ENCODE assay signal across 8 cellular contexts in genomic region chr6:28896505-28897392, GRCh38. TPM values are rescaled to one million over a fixed set of nuclear protein-coding genes. Genes with fewer than 3 reads are reported as not detected.
DNase-seq lines count a peak whose midpoint lies in the region; ATAC-seq and TF ChIP-seq lines count a peak whose summit lies in the region.

No MANE protein-coding gene starts in this region.

- DNase-seq in CD4-positive, CD25-positive, alpha-beta regulatory T cell = peak; percentile 37 to 78 (median 65)
- DNase-seq in RKO (ENCODE audit: low spot score) (peak; percentile 83), fibroblast of villous mesenchyme (ENCODE audit: low read depth) (peak; percentile 62), neural crest cell (ENCODE audit: low read depth, low spot score) (peak; percentile 55), upper lobe of left lung (peak; percentile 58 to 90)
- DNase-seq in activated gamma-delta T cell treated with anti-CD3 and anti-CD28 coated beads, Interleukin-2, amount 50 U/mL, for 16 hours (ENCODE audit: low read depth) = peak; percentile 22

- H3K4me1 Mint-ChIP-seq in CD4-positive, CD25-positive, alpha-beta regulatory T cell = peaks cover 12 to 34% (median 24%) of the 10 kb centered on the region in 4 donors
- H3K4me1 Mint-ChIP-seq in neural crest cell = peaks cover 24% of the 10 kb centered on the region

- H3K36me3 ChIP-seq in CD4-positive, CD25-positive, alpha-beta regulatory T cell (ENCODE audit: control insufficient read depth, insufficient read depth, low read length) = peaks cover 13% of the 10 kb centered on the region
- peaks cover 21% of the 10 kb centered on the region for H3K36me3 ChIP-seq in HUES64 (ENCODE audit: insufficient read depth, low read length)
- H3K36me3 ChIP-seq in upper lobe of left lung = peaks cover under 1 to 9% (median 5%) of the 10 kb centered on the region in 4 donors

- peaks cover 0 to 15% (median 0%) of the 10 kb centered on the region in 7 donors for H3K9me3 Mint-ChIP-seq in CD4-positive, CD25-positive, alpha-beta regulatory T cell
- H3K9me3 Mint-ChIP-seq in neural crest cell = peaks cover 6% of the 10 kb centered on the region

- TF ChIP-seq EP300 in upper lobe of left lung (IDR thresholded peaks at IDR 0.05) = no peak

- peak overlapping the region; percentile 97 for H3K9ac ChIP-seq in HUES64 (ENCODE audit: low read depth, low read length)

- H3K4me3 ChIP-seq in CD4-positive, CD25-positive, alpha-beta regulatory T cell (ENCODE audit: low read depth, low read length) = peak overlapping the region; percentile 97
- peak overlapping the region; percentile 82 for H3K4me3 ChIP-seq in HUES64 (ENCODE audit: low read length)
- H3K4me3 ChIP-seq in fibroblast of villous mesenchyme (ENCODE audit: low read depth, low read length) = peak overlapping the region; percentile 81
- peak overlapping the region; percentile 48 to 66 (median 60) for H3K4me3 ChIP-seq in upper lobe of left lung

- under 1% methylated on average over 39 of the region's 41 CpGs for WGBS in HUES64
- 0 to 1% methylated on average over 24 to 41 of the region's 41 CpGs for WGBS in upper lobe of left lung, 2 donors

- peak overlapping the region; percentile 99 to 100 (median 100) for H3K27ac Mint-ChIP-seq in CD4-positive, CD25-positive, alpha-beta regulatory T cell
- peak overlapping the region; percentile 97 for H3K27ac Mint-ChIP-seq in neural crest cell (ENCODE audit: unreplicated experiment)

- peaks cover 19% of the 10 kb centered on the region for H3K36me3 Mint-ChIP-seq in CD4-positive, CD25-positive, alpha-beta regulatory T cell
- H3K36me3 Mint-ChIP-seq in neural crest cell (ENCODE audit: low read depth) = peaks cover 12% of the 10 kb centered on the region

- H3K27me3 Mint-ChIP-seq in CD4-positive, CD25-positive, alpha-beta regulatory T cell = peaks cover 21% of the 10 kb centered on the region
- H3K27me3 Mint-ChIP-seq in neural crest cell (ENCODE audit: low read depth) = peaks cover 21% of the 10 kb centered on the region

- no peaks in the 10 kb centered on the region for H3K9me3 ChIP-seq in CD4-positive, CD25-positive, alpha-beta regulatory T cell (ENCODE audit: control insufficient read depth in 2 of 2, low read length in 2 of 2)
- H3K9me3 ChIP-seq in HUES64 (ENCODE audit: insufficient read depth, low read depth, low read length) (no peaks in the 10 kb centered on the region), upper lobe of left lung (no peaks in the 10 kb centered on the region)

- H3K4me3 Mint-ChIP-seq in CD4-positive, CD25-positive, alpha-beta regulatory T cell = peak overlapping the region; percentile 97 to 99 (median 98)
- peak overlapping the region; percentile 96 for H3K4me3 Mint-ChIP-seq in neural crest cell

- H3K4me1 ChIP-seq in CD4-positive, CD25-positive, alpha-beta regulatory T cell (ENCODE audit: control insufficient read depth, insufficient read depth, low read length, poor library complexity, severe bottlenecking) = peaks cover 20% of the 10 kb centered on the region
- H3K4me1 ChIP-seq in HUES64 (ENCODE audit: insufficient read depth, low read length) (peaks cover 4% of the 10 kb centered on the region; the same call in 1 of the 2 replicates), upper lobe of left lung (peaks cover 0 to 11% (median 8%) of the 10 kb centered on the region in 4 donors)

- TF ChIP-seq CTCF in fibroblast of villous mesenchyme (IDR thresholded peaks at IDR 0.05; ENCODE audit: insufficient read depth, low read depth, low read length) (peak; percentile 29), neural crest cell (conservative IDR thresholded peaks at IDR 0.05) (peak; percentile 54), upper lobe of left lung (IDR thresholded peaks at IDR 0.05) (peak in 3 of 6 experiments; percentile 19 to 20 (median 20))

- peak overlapping the region; percentile 98 for H3K27ac ChIP-seq in CD4-positive, CD25-positive, alpha-beta regulatory T cell (ENCODE audit: insufficient read depth, low read length, poor library complexity, severe bottlenecking)
- H3K27ac ChIP-seq in HUES64 (ENCODE audit: low read depth, low read length) = peak overlapping the region; percentile 95
- peak overlapping the region; percentile 93 to 99 (median 96) for H3K27ac ChIP-seq in upper lobe of left lung

- ATAC-seq in CD4-positive, CD25-positive, alpha-beta regulatory T cell (ENCODE audit: low read depth in 2 of 2) = peak; percentile 4 to 44
- ATAC-seq in GM19328 (IDR thresholded peaks at IDR 0.05; ENCODE audit: unreplicated experiment) (peak; percentile 3), upper lobe of left lung (ENCODE audit: low FRiP score in 2 of 2) (peak; percentile 38 to 71)

- H3K27me3 ChIP-seq in CD4-positive, CD25-positive, alpha-beta regulatory T cell (ENCODE audit: control insufficient read depth, insufficient read depth, low read length) = no peaks in the 10 kb centered on the region
- no peaks in the 10 kb centered on the region for H3K27me3 ChIP-seq in HUES64 (ENCODE audit: insufficient read depth, low read length)
- no peaks in the 10 kb centered on the region for H3K27me3 ChIP-seq in upper lobe of left lung

- TF ChIP-seq POLR2A in upper lobe of left lung (IDR thresholded peaks at IDR 0.05) = peak in 2 of 4 donors; percentile 11 to 37

RNA-seq across cellular contexts. Expression of gene TRIM27, which starts 27.0 kb away (rescaled TPM):
- 23.5 TPM for total RNA-seq in CD4-positive, CD25-positive, alpha-beta regulatory T cell
- 10 to 100 TPM; 46.2 to 76.4 (median 59.4) TPM for polyA plus RNA-seq in CD4-positive, CD25-positive, alpha-beta regulatory T cell
- polyA plus RNA-seq in HUES64 (2013, experiment 1 of 2) = 53.2 TPM
- 44.4 TPM for polyA plus RNA-seq in HUES64 (2013, experiment 2 of 2)
- total RNA-seq in fibroblast of villous mesenchyme = 57.0 and 76.9 TPM in 2 replicates
- 81.7 and 84.2 TPM in 2 replicates for total RNA-seq in neural crest cell
- 10 to 100 TPM; 45.8 to 90.1 (median 55.5) TPM for total RNA-seq in upper lobe of left lung

Comparison
In these comparisons a context has a peak if more than half of its experiments do, and no peak if none do; other contexts are left out.
1. Peak in every context shown above with its lines: DNase-seq, ATAC-seq, H3K4me3 ChIP-seq and H3K27ac ChIP-seq.
2. ATAC-seq: peak in every context shown above with its lines; median percentile 54 in upper lobe of left lung; 24 in CD4-positive, CD25-positive, alpha-beta regulatory T cell; 3 in GM19328.
3. DNase-seq: peak in every context shown above with its lines; median percentile 83 in RKO; 74 in upper lobe of left lung; 65 in CD4-positive, CD25-positive, alpha-beta regulatory T cell; 62 in fibroblast of villous mesenchyme; 55 in neural crest cell; 22 in activated gamma-delta T cell treated with anti-CD3 and anti-CD28 coated beads, Interleukin-2, amount 50 U/mL, for 16 hours.